11 cellular contexts compared by ENCODE assay signal in the genomic region with DNA sequence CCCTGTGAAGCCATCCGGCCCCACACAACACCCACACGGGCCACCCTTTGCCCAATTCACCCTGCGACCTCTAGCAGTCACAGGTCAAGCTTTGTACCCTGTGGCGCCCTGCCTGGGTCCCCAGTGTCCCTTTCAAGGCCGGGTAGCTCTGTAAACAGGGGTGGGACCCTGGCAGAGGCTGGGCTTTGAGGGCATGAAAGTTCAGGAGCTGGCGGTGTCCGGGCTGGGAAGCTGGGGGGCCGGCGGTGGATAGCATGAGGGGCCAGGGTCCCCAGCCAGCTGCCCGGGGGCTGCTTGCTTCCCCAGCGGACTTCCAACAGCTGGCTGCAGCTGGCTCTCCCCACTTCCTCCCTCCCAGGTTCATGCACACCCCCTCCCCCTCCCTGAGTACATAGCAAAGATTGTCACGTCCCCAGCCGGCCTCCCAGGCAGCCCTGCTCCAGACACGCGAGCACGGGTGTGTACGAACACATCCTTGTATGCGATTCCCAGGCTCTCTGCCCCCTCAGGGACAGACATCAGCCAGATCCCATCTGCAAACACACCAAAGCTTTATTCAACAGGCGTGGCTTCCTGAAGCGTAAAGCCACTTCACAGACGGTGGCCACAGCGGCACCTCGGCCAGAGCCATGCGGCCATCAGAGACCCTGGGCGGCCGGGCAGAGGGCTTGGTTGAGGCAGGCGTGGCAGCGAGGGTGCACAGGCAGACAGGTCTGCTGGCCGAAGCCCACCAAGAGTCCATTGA. TPM values are rescaled to one million over a fixed set of nuclear protein-coding genes. Genes with fewer than 3 reads are reported as not detected.
DNase-seq lines count a peak whose midpoint lies in the region; ATAC-seq and TF ChIP-seq lines count a peak whose summit lies in the region.
"Had no signal": no experiment of that assay in that cellular context is flagged by ENCODE, and none has a peak within 500 bp of the region (broad histone marks: within the 10 kb centered on the region; RNA-seq: fewer than 3 reads in every experiment).

No MANE protein-coding gene starts in this region.

- H2BK5ac ChIP-seq in IMR-90 (ENCODE audit: low read depth, low read length, poor library complexity, severe bottlenecking): peak overlapping the region; percentile 96

- TF ChIP-seq RAD21 in IMR-90 (IDR thresholded peaks at IDR 0.05; ENCODE audit: low read length): 0 out of 2 replicates have a peak, but pooled peaks have one; percentile 4

- 11% methylated on average over 7 of the region's 29 CpGs; no CpG with 5 or more reads in 1 of the 2 experiments for WGBS in IMR-90 (ENCODE audit: extremely low coverage in 2 of 2, insufficient read length in 1 of 2), 2 experiments

- DNase-seq in A673 (ENCODE audit: low spot score) (peak; percentile 43), IMR-90 (peak; percentile 93), mucosa of descending colon (peak; percentile 76 to 87 (median 80)), GM13977 (ENCODE audit: low spot score) (no peak), T-helper 2 cell (no peak)
- DNase-seq in activated T-cell treated with anti-CD3 and anti-CD28 coated beads, Interleukin-2, amount 50 U/mL, for 48 hours: no peak
- DNase-seq: NCI-H2227 treated with DMSO at 0.1 percent for 48 hours had no signal

- peak overlapping the region; percentile 98 for H2BK120ac ChIP-seq in IMR-90 (ENCODE audit: low read depth, low read length)

- peak overlapping the region; percentile 87 for H3K14ac ChIP-seq in IMR-90 (replicated peaks; ENCODE audit: low read depth, low read length)

- BruUV-seq in A673 (replicated peaks; lab: Mats Ljungman, UMichigan) (no TSS peak), IMR-90 (replicated peaks; lab: Mats Ljungman, UMichigan) (no TSS peak)

- H3K9ac ChIP-seq in IMR-90 (ENCODE audit: low read depth, low read length) (peak overlapping the region; percentile 47), duodenal mucosa (ENCODE audit: low read depth in 1 of 2, low read length in 2 of 2) (no peak overlapping the region)

- H2AFZ ChIP-seq in IMR-90 (replicated peaks; ENCODE audit: low read length, poor library complexity): peak overlapping the region; percentile 85

- H3K9me3 ChIP-seq in A673 (ENCODE audit: low read depth, low read length, poor library complexity, severe bottlenecking): no peaks in the 10 kb centered on the region
- H3K9me3 ChIP-seq in IMR-90 (ENCODE audit: control insufficient read depth, insufficient read depth, low read length): no peaks in the 10 kb centered on the region
- H3K9me3 ChIP-seq in duodenal mucosa (ENCODE audit: control insufficient read depth in 1 of 2, low read length in 2 of 2): no peaks in the 10 kb centered on the region
- H3K9me3 ChIP-seq in mucosa of descending colon: no peaks in the 10 kb centered on the region
- H3K9me3 ChIP-seq: HAP-1 had no signal

- peak overlapping the region; percentile 79 to 99 for H4K8ac ChIP-seq in IMR-90 (ENCODE audit: low read depth in 2 of 2, low read length in 2 of 2)

- intact Hi-C loops in A673 (cut with micrococcal nuclease; ENCODE audit: unreplicated experiment): no loop called here
- intact Hi-C loops in IMR-90 (cut with micrococcal nuclease): loop anchor here (1.0 kb wide), 1 partner anchor 16 kb away; no protein-coding TSS in a partner anchor
- intact Hi-C loops in mucosa of descending colon (cut with DNase I, micrococcal nuclease): no loop called here

- peaks cover 19% of the 10 kb centered on the region for H3K9me1 ChIP-seq in IMR-90 (ENCODE audit: insufficient read depth, low read length)

- H3K79me1 ChIP-seq in IMR-90 (ENCODE audit: low read depth in 1 of 2, low read length in 2 of 2): peaks cover 14 to 51% of the 10 kb centered on the region in 2 experiments; a peak in 3 of 4 replicates

- POLR2A ChIA-PET in A673 (lab: Charles Lee; ENCODE audit: low non-redundant PET): no interaction called here
- POLR2A ChIA-PET in IMR-90 (lab: Charles Lee; ENCODE audit: unreplicated experiment): interaction anchor here (0.5 to 0.6 kb wide), 2 partner anchors 17 to 44 kb away, joined by 4 to 7 read pairs; no protein-coding TSS in a partner anchor

- peak overlapping the region; percentile 9 for H3K4me2 ChIP-seq in IMR-90 (ENCODE audit: low read depth, low read length)

- peak overlapping the region; percentile 85 for H2BK15ac ChIP-seq in IMR-90 (ENCODE audit: low read depth, low read length)

- H3K4me3 ChIP-seq in A673 (ENCODE audit: low read depth, low read length, poor library complexity, severe bottlenecking) (no peak overlapping the region), IMR-90 (ENCODE audit: insufficient read depth, low read depth, low read length) (no peak overlapping the region), duodenal mucosa (ENCODE audit: low read depth in 1 of 2, low read length in 2 of 2) (no peak overlapping the region), mucosa of descending colon (no peak overlapping the region)
- H3K4me3 ChIP-seq: HAP-1 had no signal

- in situ Hi-C loops in IMR-90 (cut with MboI; ENCODE audit: low sequenced_read_pairs) (no loop called here), GM13977 (cut with MboI; ENCODE audit: low pct_unique_long_range_greater_than_20kb, low sequenced_read_pairs, unreplicated experiment) (no loop called here)

- H3K4me1 ChIP-seq in A673 (ENCODE audit: insufficient read depth, low read length, poor library complexity, severe bottlenecking) (peaks cover 34% of the 10 kb centered on the region), IMR-90 (ENCODE audit: control insufficient read depth, insufficient read depth, low read length) (peaks cover 59% of the 10 kb centered on the region), duodenal mucosa (ENCODE audit: control insufficient read depth in 1 of 2, insufficient read depth in 2 of 2, low read length in 2 of 2) (peaks cover 29 to 57% of the 10 kb centered on the region in 2 donors), mucosa of descending colon (ENCODE audit: low read depth) (peaks cover 66% of the 10 kb centered on the region)
- H3K4me1 ChIP-seq: HAP-1 had no signal

- H2AK5ac ChIP-seq in IMR-90 (ENCODE audit: low read depth, low read length): peak overlapping the region; percentile 99

- CTCF ChIA-PET in A673 (lab: Charles Lee) (no interaction called here), IMR-90 (lab: Yijun Ruan, JAX) (no interaction called here)

- H3K56ac ChIP-seq in IMR-90 (ENCODE audit: extremely low read depth, insufficient read depth, low read length): peak overlapping the region; percentile 54; the same call in 1 of the 2 replicates

- ATAC-seq in IMR-90 (ENCODE audit: low read depth) (peak; percentile 70), mucosa of descending colon (peak; percentile 16), GM19324 (IDR thresholded peaks at IDR 0.05; ENCODE audit: low FRiP score, unreplicated experiment) (no peak)

- peak overlapping the region; percentile 82 for H2BK20ac ChIP-seq in IMR-90 (ENCODE audit: low read depth, low read length)

- H2AK9ac ChIP-seq in IMR-90 (replicated peaks; ENCODE audit: low read depth, low read length, poor library complexity): peak overlapping the region; percentile 99

- no peaks in the 10 kb centered on the region for H4K20me1 ChIP-seq in IMR-90 (ENCODE audit: insufficient read depth, low read length)

- TF ChIP-seq CTCF in A673 (conservative IDR thresholded peaks at IDR 0.05; ENCODE audit: low read depth, low read length) (no peak), IMR-90 (conservative IDR thresholded peaks at IDR 0.05; ENCODE audit: low read depth, low read length) (no peak), mucosa of descending colon (IDR thresholded peaks at IDR 0.05) (no peak), GM13977 (IDR thresholded peaks at IDR 0.05; ENCODE audit: extremely low read depth, insufficient read depth, missing control alignments) (no peak)

- dilution Hi-C loops in IMR-90 (cut with HindIII; ENCODE audit: low sequenced_read_pairs, unreplicated experiment): no loop called here

- peak overlapping the region; percentile 54 for H3K27ac ChIP-seq in A673 (ENCODE audit: low read depth, low read length, poor library complexity, severe bottlenecking)
- H3K27ac ChIP-seq in IMR-90 (ENCODE audit: insufficient read depth, low read length): peak overlapping the region; percentile 93
- peak overlapping the region; percentile 58 for H3K27ac ChIP-seq in duodenal mucosa (ENCODE audit: low read depth, low read length)

- no peaks in the 10 kb centered on the region for H3K27me3 ChIP-seq in A673 (replicated peaks; ENCODE audit: insufficient read depth, low read depth, low read length, poor library complexity)
- no peaks in the 10 kb centered on the region for H3K27me3 ChIP-seq in IMR-90 (ENCODE audit: control insufficient read depth, insufficient read depth, low read length)
- no peaks in the 10 kb centered on the region for H3K27me3 ChIP-seq in duodenal mucosa (ENCODE audit: control insufficient read depth in 1 of 2, insufficient read depth in 2 of 2, low read length in 2 of 2)

- peak; percentile 33; the same call in 1 of the 2 replicates for TF ChIP-seq POLR2A in IMR-90 (IDR thresholded peaks at IDR 0.05; ENCODE audit: low read depth, low read length)

- peaks cover 4% of the 10 kb centered on the region for H3K36me3 ChIP-seq in A673 (ENCODE audit: insufficient read depth, low read length, poor library complexity, severe bottlenecking)
- peaks cover 33% of the 10 kb centered on the region; the same call in 1 of the 2 replicates for H3K36me3 ChIP-seq in IMR-90 (ENCODE audit: control insufficient read depth, insufficient read depth, low read length)
- no peaks in the 10 kb centered on the region for H3K36me3 ChIP-seq in duodenal mucosa (ENCODE audit: control insufficient read depth in 1 of 2, insufficient read depth in 2 of 2, low read length in 2 of 2)
- H3K36me3 ChIP-seq in mucosa of descending colon (ENCODE audit: low read depth): no peaks in the 10 kb centered on the region

- H3K4ac ChIP-seq in IMR-90 (ENCODE audit: low read depth, low read length): peak overlapping the region; percentile 96

- peak overlapping the region; percentile 89 for H3K18ac ChIP-seq in IMR-90 (ENCODE audit: low read depth, low read length)

- peak overlapping the region; percentile 87 for H4K5ac ChIP-seq in IMR-90 (ENCODE audit: low read depth, low read length)

- H4K91ac ChIP-seq in IMR-90 (ENCODE audit: insufficient read depth, low read depth, low read length): peak overlapping the region; percentile 100

- peak overlapping the region; percentile 83 for H3K23ac ChIP-seq in IMR-90 (ENCODE audit: low read depth, low read length)

RNA-seq across cellular contexts. Expression of a gene that starts 8.2 kb away (rescaled TPM):
- total RNA-seq in A673 (2021) (51.6 and 65.4 TPM in 2 replicates), IMR-90 (2012; rRNA removed) (22.8 and 28.1 TPM in 2 replicates), mucosa of descending colon (10 to 100 TPM; 23.5 to 28.2 (median 24.5) TPM)
- polyA plus RNA-seq in IMR-90 (2012; rRNA removed): 28.0 and 33.3 TPM in 2 replicates
- 46.3 and 54.8 TPM in 2 replicates for polyA plus RNA-seq in IMR-90 (2012; cell fraction: cytosol; rRNA removed)
- polyA plus RNA-seq in IMR-90 (2012; cell fraction: nucleus; rRNA removed; ENCODE audit: low replicate concordance): 20.6 and 53.2 TPM in 2 replicates

RNA-seq across cellular contexts. Expression of a gene that starts 8.3 kb away (rescaled TPM):
- total RNA-seq in A673 (2021) (125 and 155 TPM in 2 replicates), IMR-90 (2012; rRNA removed) (22.8 and 31.4 TPM in 2 replicates), mucosa of descending colon (100 to 1,000 TPM; 140 to 161 (median 150) TPM)
- 88.6 and 95.9 TPM in 2 replicates for polyA plus RNA-seq in IMR-90 (2012; rRNA removed)
- polyA plus RNA-seq in IMR-90 (2012; cell fraction: cytosol; rRNA removed): 51.7 and 66.3 TPM in 2 replicates
- 202 and 503 TPM in 2 replicates for polyA plus RNA-seq in IMR-90 (2012; cell fraction: nucleus; rRNA removed; ENCODE audit: low replicate concordance)

RNA-seq across cellular contexts. Expression of a gene that starts 12.8 kb away (rescaled TPM):
- total RNA-seq in A673 (2021) (19.5 and 26.4 TPM in 2 replicates), IMR-90 (2012; rRNA removed) (18.6 and 20.8 TPM in 2 replicates), mucosa of descending colon (10 to 100 TPM; 54.5 to 65.4 (median 60.0) TPM)
- 77.8 and 96.6 TPM in 2 replicates for polyA plus RNA-seq in IMR-90 (2012; rRNA removed)
- polyA plus RNA-seq in IMR-90 (2012; cell fraction: cytosol; rRNA removed): 98.1 and 126 TPM in 2 replicates
- polyA plus RNA-seq in IMR-90 (2012; cell fraction: nucleus; rRNA removed; ENCODE audit: low replicate concordance): 54.5 and 134 TPM in 2 replicates

RNA-seq across cellular contexts. Expression of a gene that starts 19.9 kb away (rescaled TPM):
- total RNA-seq in A673 (2021) (96.5 and 105 TPM in 2 replicates), IMR-90 (2012; rRNA removed) (0.18 TPM in 1 of 2 replicates, not detected in the other), mucosa of descending colon (1 to 10 TPM in 1 of 3 donors, under 1 TPM in 2; 0.32 to 2.1 (median 0.60) TPM)
- 2.0 and 3.7 TPM in 2 replicates for polyA plus RNA-seq in IMR-90 (2012; rRNA removed)
- polyA plus RNA-seq in IMR-90 (2012; cell fraction: cytosol; rRNA removed): 6.1 and 9.0 TPM in 2 replicates
- polyA plus RNA-seq in IMR-90 (2012; cell fraction: nucleus; rRNA removed; ENCODE audit: low replicate concordance): 2.5 and 7.1 TPM in 2 replicates
- total RNA-seq: kidney epithelial cell had no signal

RNA-seq across cellular contexts. Expression of a gene that starts 29.8 kb away (rescaled TPM):
- total RNA-seq in A673 (2021) (68.0 and 75.8 TPM in 2 replicates), IMR-90 (2012; rRNA removed) (3.4 and 4.4 TPM in 2 replicates), mucosa of descending colon (10 to 100 TPM; 41.9 to 45.4 (median 42.4) TPM)
- 36.4 and 40.6 TPM in 2 replicates for polyA plus RNA-seq in IMR-90 (2012; rRNA removed)
- 23.6 and 37.3 TPM in 2 replicates for polyA plus RNA-seq in IMR-90 (2012; cell fraction: cytosol; rRNA removed)
- 98.8 and 225 TPM in 2 replicates for polyA plus RNA-seq in IMR-90 (2012; cell fraction: nucleus; rRNA removed; ENCODE audit: low replicate concordance)

Comparison
In these comparisons a context has a peak if more than half of its experiments do, and no peak if none do; other contexts are left out.
1. DNase-seq: peak in A673 (single experiment), IMR-90 (single experiment) and mucosa of descending colon (3 of 3); none in GM13977 (single experiment), T-helper 2 cell (0 of 5) and activated T-cell treated with anti-CD3 and anti-CD28 coated beads, Interleukin-2, amount 50 U/mL, for 48 hours (0 of 2).
2. Peak in every context shown above with its lines, with median percentiles within 50 percentile points of each other: H3K27ac ChIP-seq.